In genomic region chr11:114399490-114399889, GRCh38 we compare ENCODE assay signal across 8 cellular contexts. TPM values are rescaled to one million over a fixed set of nuclear protein-coding genes. Genes with fewer than 3 reads are reported as not detected.
A peak's percentile ranks its signal among the peaks of the same experiment; 100 is the strongest.
DNase-seq lines count a peak whose midpoint lies in the region; ATAC-seq, FAIRE-seq and TF ChIP-seq lines count a peak whose summit lies in the region.

No MANE protein-coding gene starts in this region.

- no peak for DNase-seq in D721Med (ENCODE audit: insufficient read length, low spot score)
- DNase-seq in PC-3, result peak; percentile 37
- DNase-seq in esophagus squamous epithelium (lab: John Stamatoyannopoulos, UW), result no peak
- DNase-seq in osteocyte (ENCODE audit: extremely low spot score, unreplicated experiment), result no peak
- no peak for DNase-seq in GM19239 (ENCODE audit: insufficient read length, low spot score)
- DNase-seq in NOMO-1 treated with DMSO at 0.1 percent for 48 hours (lab: John Stamatoyannopoulos, UW; ENCODE audit: unreplicated experiment), result no peak
- no peak for DNase-seq in Ammon's horn (ENCODE audit: low spot score)
- DNase-seq in NOMO-1 treated with dmso at 0.1 percent for 144 hours (lab: John Stamatoyannopoulos, UW; ENCODE audit: unreplicated experiment), result no peak

- POLR2A ChIA-PET in PC-3 (lab: Charles Lee; ENCODE audit: unreplicated experiment), result interaction anchor here (0.5 kb wide), 1 partner anchor 12 kb away, joined by 4 read pairs; no protein-coding TSS in a partner anchor

- CTCF ChIA-PET in PC-3 (lab: Charles Lee), result no interaction called here

- peak overlapping the region; percentile 99 for H3K27ac Mint-ChIP-seq in osteocyte (ENCODE audit: unreplicated experiment)

- peak overlapping the region; percentile 78 for H2AFZ ChIP-seq in PC-3 (ENCODE audit: low read length)

- peak; percentile 82 for FAIRE-seq in D721Med (lab: Jason Lieb, UNC)
- no peak for FAIRE-seq in GM19239 (lab: Jason Lieb, UNC)

- 9 to 16% methylated on average over 7 of the region's 7 CpGs for WGBS in esophagus squamous epithelium, 2 donors

- peak overlapping the region; percentile 92 for H3K27ac ChIP-seq in PC-3 (ENCODE audit: low read length)
- H3K27ac ChIP-seq in esophagus squamous epithelium, result peak overlapping the region; percentile 95 to 99 (median 97)

- no peaks in the 10 kb centered on the region for H3F3A ChIP-seq in PC-3 (ENCODE audit: low read length, unreplicated experiment)

- H3K4me3 ChIP-seq in PC-3 (ENCODE audit: low read length) (peak overlapping the region; percentile 94), esophagus squamous epithelium (peak overlapping the region; percentile 66 to 85 (median 68))

- BruUV-seq in PC-3 (replicated peaks; lab: Mats Ljungman, UMichigan), result no TSS peak

- peaks cover 40% of the 10 kb centered on the region for H3K4me1 ChIP-seq in PC-3 (ENCODE audit: insufficient read depth, low read length)
- peaks cover 0 to 71% (median 29%) of the 10 kb centered on the region in 3 donors for H3K4me1 ChIP-seq in esophagus squamous epithelium

- no peaks in the 10 kb centered on the region for H3K9me2 ChIP-seq in PC-3 (replicated peaks; ENCODE audit: low read length)

- H3K36me3 Mint-ChIP-seq in osteocyte (ENCODE audit: unreplicated experiment), result peaks cover 16% of the 10 kb centered on the region

- 0 out of 2 replicates have a peak, but pooled peaks cover 7% of the 10 kb centered on the region for H4K20me1 ChIP-seq in PC-3 (ENCODE audit: low read length)

- H3K4me3 Mint-ChIP-seq in osteocyte (ENCODE audit: unreplicated experiment), result peak overlapping the region; percentile 89

- H3K27me3 ChIP-seq in PC-3 (ENCODE audit: low read length) (no peaks in the 10 kb centered on the region), esophagus squamous epithelium (no peaks in the 10 kb centered on the region)

- H3K27me3 Mint-ChIP-seq in osteocyte (ENCODE audit: unreplicated experiment), result no peaks in the 10 kb centered on the region

- peak overlapping the region; percentile 80 for H3K4me2 ChIP-seq in PC-3 (ENCODE audit: low read length)

- H3K79me2 ChIP-seq in PC-3 (ENCODE audit: low read length), result peaks cover 61% of the 10 kb centered on the region

- no peak for TF ChIP-seq POLR2A in esophagus squamous epithelium (IDR thresholded peaks at IDR 0.05)

- H3K9me3 ChIP-seq in PC-3 (ENCODE audit: low read length) (no peaks in the 10 kb centered on the region), esophagus squamous epithelium (no peaks in the 10 kb centered on the region)

- intact Hi-C loops in PC-3 (cut with micrococcal nuclease), result loop anchor here (2.0 kb wide), 2 partner anchors 111 to 119 kb away; no protein-coding TSS in a partner anchor
- intact Hi-C loops in esophagus squamous epithelium (cut with DNase I), result no loop called here

- peaks cover 39% of the 10 kb centered on the region for H3K4me1 Mint-ChIP-seq in osteocyte (ENCODE audit: unreplicated experiment)

- no peaks in the 10 kb centered on the region for H3K9me3 Mint-ChIP-seq in osteocyte (ENCODE audit: unreplicated experiment)

- H3K36me3 ChIP-seq in PC-3 (ENCODE audit: low read depth, low read length) (peaks cover 14% of the 10 kb centered on the region; the same call in 1 of the 2 replicates), esophagus squamous epithelium (peaks cover 0 to 10% (median 0%) of the 10 kb centered on the region in 3 donors)

- TF ChIP-seq CTCF in D721Med (IDR thresholded peaks at IDR 0.05; ENCODE audit: insufficient read depth, missing control alignments) (no peak), PC-3 (conservative IDR thresholded peaks at IDR 0.05; ENCODE audit: low read depth, low read length) (no peak), esophagus squamous epithelium (IDR thresholded peaks at IDR 0.05) (no peak), osteocyte (IDR thresholded peaks at IDR 0.05) (no peak)

- ATAC-seq in PC-3, result no peak

- peak overlapping the region; percentile 98 for H3K9ac ChIP-seq in PC-3 (ENCODE audit: low read length)

RNA-seq across cellular contexts. Expression of gene C11orf71, which starts 0.8 kb away (rescaled TPM):
- total RNA-seq in PC-3 (2014; rRNA removed) (5.0 and 8.1 TPM in 2 replicates), esophagus squamous epithelium (1 to 10 TPM; 3.8 to 6.1 (median 4.9) TPM), osteocyte (6.8 TPM in 2 replicates)

RNA-seq across cellular contexts. Expression of gene RBM7, which starts 1.0 kb away (rescaled TPM):
- total RNA-seq in PC-3 (2014; rRNA removed) (18.4 and 30.1 TPM in 2 replicates), esophagus squamous epithelium (10 to 100 TPM; 11.8 to 22.1 (median 17.5) TPM), osteocyte (35.0 and 36.9 TPM in 2 replicates)

RNA-seq across cellular contexts. Expression of gene REXO2, which starts 39.8 kb away (rescaled TPM):
- total RNA-seq in PC-3 (2014; rRNA removed) (145 and 181 TPM in 2 replicates), esophagus squamous epithelium (100 to 1,000 TPM in 2 of 4 donors, 10 to 100 TPM in 2; 59.3 to 124 (median 107) TPM), osteocyte (116 and 124 TPM in 2 replicates)
